18 cellular contexts compared by ENCODE assay signal in the genomic region with DNA sequence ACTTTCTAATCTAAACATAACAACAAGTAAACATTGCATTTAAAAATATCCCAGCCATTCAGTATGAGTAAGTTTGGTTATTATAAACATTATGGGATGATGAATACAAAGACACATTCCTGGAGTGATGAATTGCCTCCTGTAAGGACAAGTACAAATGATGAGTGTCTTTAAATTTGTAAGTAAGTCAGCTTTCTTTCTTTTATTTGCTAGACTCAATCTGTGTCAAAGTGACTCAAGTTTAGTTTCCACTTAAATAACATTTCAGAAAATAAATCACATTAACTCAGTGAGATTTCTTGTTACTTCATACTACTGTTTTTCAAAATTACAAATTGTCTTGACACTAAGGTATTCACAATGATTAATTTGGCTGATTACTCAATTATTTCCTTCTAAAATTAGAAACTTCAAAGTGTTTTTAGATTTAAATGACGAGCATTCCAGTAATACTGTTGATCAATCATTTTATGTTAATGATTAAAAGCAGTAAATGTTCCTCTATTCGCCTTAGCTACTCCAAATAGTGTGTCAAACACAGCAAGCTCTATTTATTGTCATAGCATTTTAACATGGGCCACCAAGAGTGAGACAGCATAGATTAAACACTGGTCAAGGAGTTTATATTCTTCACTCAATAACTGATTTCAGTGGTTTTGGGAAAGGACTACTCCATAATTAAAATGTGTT.
"Had no signal": no experiment of that assay in that cellular context is flagged by ENCODE, and none has a peak within 500 bp of the region (broad histone marks: within the 10 kb centered on the region; RNA-seq: fewer than 3 reads in every experiment).

No MANE protein-coding gene starts in this region.

- H3K4me3 Mint-ChIP-seq: endodermal cell; natural killer cell treated with Interleukin-12 subunit alpha and Interleukin-12 subunit beta and Interleukin-15 and Interleukin-18, amount 100 ng/mL, for 72 hours had no signal

- H3K36me3 Mint-ChIP-seq: activated naive CD4-positive, alpha-beta T cell treated with anti-CD3 and anti-CD28 coated beads, Interleukin-2, amount 50 U/mL, for 72 hours; natural killer cell treated with Interleukin-12 subunit alpha and Interleukin-12 subunit beta and Interleukin-15 and Interleukin-18, amount 100 ng/mL, for 72 hours had no signal

- H3K27ac Mint-ChIP-seq: activated naive CD4-positive, alpha-beta T cell treated with anti-CD3 and anti-CD28 coated beads, Interleukin-2, amount 50 U/mL, for 72 hours; endodermal cell; natural killer cell treated with Interleukin-12 subunit alpha and Interleukin-12 subunit beta and Interleukin-15 and Interleukin-18, amount 100 ng/mL, for 72 hours had no signal

- H3K4me1 Mint-ChIP-seq: endodermal cell had no signal

- H3K9me3 ChIP-seq: adrenal gland, thyroid gland had no signal

- DNase-seq: activated CD4-positive, alpha-beta T cell treated with anti-CD3 and anti-CD28 coated beads for 1 hour; activated CD4-positive, alpha-beta T cell treated with anti-CD3 and anti-CD28 coated beads, Interleukin-2, amount 50 U/mL, for 4 hours; activated gamma-delta T cell treated with Interleukin-2 at 50 U/mL for 16 hours; adrenal gland; central memory CD4-positive, alpha-beta T cell; endodermal cell; heart left ventricle; posterior cingulate gyrus; retina; stimulated activated CD4-positive, alpha-beta T cell treated with anti-CD3 and anti-CD28 coated beads, Interleukin-12 subunit alpha, Interleukin-12 subunit beta, amount 100 ng/mL, for 4 hours; stimulated activated CD4-positive, alpha-beta T cell treated with anti-CD3 and anti-CD28 coated beads, Interleukin-1b, Interleukin-23, amount 100 ng/mL, for 48 hours; stimulated activated naive CD4-positive, alpha-beta T cell treated with Interleukin-2 at 50 U/mL for 16 hours; T-helper 2 cell; thyroid gland; WERI-Rb-1 had no signal

- H3K36me3 ChIP-seq: adrenal gland, gastroesophageal sphincter, heart left ventricle, thyroid gland, WERI-Rb-1 had no signal

- H3K27me3 Mint-ChIP-seq: natural killer cell treated with Interleukin-12 subunit alpha and Interleukin-12 subunit beta and Interleukin-15 and Interleukin-18, amount 100 ng/mL, for 72 hours had no signal

- H3K27ac ChIP-seq: adrenal gland, gastroesophageal sphincter, heart left ventricle, thyroid gland, WERI-Rb-1 had no signal

- H3K27me3 ChIP-seq: adrenal gland, gastroesophageal sphincter, heart left ventricle, thyroid gland had no signal

- H3K4me3 ChIP-seq: adrenal gland, gastroesophageal sphincter, heart left ventricle, thyroid gland had no signal

- H3K4me1 ChIP-seq: adrenal gland, heart left ventricle, thyroid gland had no signal

- H3K9me3 Mint-ChIP-seq: endodermal cell had no signal
